In genomic region chr2:207945201-207945600, GRCh38 we compare ENCODE assay signal across 31 cellular contexts.
"Had no signal": no experiment of that assay in that cellular context is flagged by ENCODE, and none has a peak within 500 bp of the region (broad histone marks: within the 10 kb centered on the region; RNA-seq: fewer than 3 reads in every experiment).

No MANE protein-coding gene starts in this region.

- H3K4me3 ChIP-seq: adrenal gland, body of pancreas, esophagus squamous epithelium, gastroesophageal sphincter, heart right ventricle had no signal

- DNase-seq: activated CD4-positive, alpha-beta T cell treated with anti-CD3 and anti-CD28 coated beads for 1 hour; activated CD4-positive, alpha-beta T cell treated with anti-CD3 and anti-CD28 coated beads for 4 hours; activated CD4-positive, alpha-beta T cell treated with anti-CD3 and anti-CD28 coated beads, Interleukin-2, amount 10 ng/mL, durations not matched to agents 7 days and 5 days; activated CD4-positive, alpha-beta T cell treated with anti-CD3 and anti-CD28 coated beads, Interleukin-2, amount 50 U/mL, for 48 hours; activated CD8-positive, alpha-beta memory T cell treated with anti-CD3 and anti-CD28 coated beads for 24 hours; activated CD8-positive, alpha-beta T cell treated with anti-CD3 and anti-CD28 coated beads for 36 hours; activated effector memory CD4-positive, alpha-beta T cell treated with anti-CD3 and anti-CD28 coated beads, Interleukin-2, amount 50 U/mL, for 16 hours; activated naive CD4-positive, alpha-beta T cell treated with anti-CD3 and anti-CD28 coated beads for 36 hours; activated naive CD8-positive, alpha-beta T cell treated with anti-CD3 and anti-CD28 coated beads for 36 hours; activated naive CD8-positive, alpha-beta T cell treated with anti-CD3 and anti-CD28 coated beads, Interleukin-2, amount 50 U/mL, for 24 hours; activated T-cell treated with anti-CD3 and anti-CD28 coated beads, Interleukin-2, amount 50 U/mL, for 4 hours; adrenal gland; amygdala; aorta; body of pancreas; caudate nucleus; cortex of kidney; dermis blood vessel endothelial cell; effector CD4-positive, alpha-beta T cell; effector memory CD8-positive, alpha-beta T cell; esophagus squamous epithelium; foreskin melanocyte; heart right ventricle; T-helper 1 cell; T-helper 17 cell; T1000 had no signal

- H3K4me3 Mint-ChIP-seq: activated CD4-positive, alpha-beta T cell treated with anti-CD3 and anti-CD28 coated beads, Interleukin-2, amount 10 ng/mL, durations not matched to agents 7 days and 5 days; activated CD8-positive, alpha-beta T cell treated with anti-CD3 and anti-CD28 coated beads for 36 hours; activated naive CD4-positive, alpha-beta T cell treated with anti-CD3 and anti-CD28 coated beads for 36 hours; activated naive CD4-positive, alpha-beta T cell treated with anti-CD3 and anti-CD28 coated beads, Interleukin-2, amount 50 U/mL, for 24 hours; activated naive CD8-positive, alpha-beta T cell treated with anti-CD3 and anti-CD28 coated beads for 36 hours; activated naive CD8-positive, alpha-beta T cell treated with anti-CD3 and anti-CD28 coated beads, Interleukin-2, amount 50 U/mL, for 24 hours; activated T-cell treated with anti-CD3 and anti-CD28 coated beads, Interleukin-2, amount 50 U/mL, for 4 hours; effector memory CD8-positive, alpha-beta T cell; T-helper 17 cell; T-helper 2 cell treated with Interferon-gamma antibody and Interleukin-4, amounts not matched to agents 5 μg/mL and 100 μg/mL, for 36 hours had no signal

- H3K4me1 ChIP-seq: esophagus squamous epithelium had no signal

- ATAC-seq: activated CD8-positive, alpha-beta T cell treated with anti-CD3 and anti-CD28 coated beads for 36 hours; activated naive CD8-positive, alpha-beta T cell treated with anti-CD3 and anti-CD28 coated beads, Interleukin-2, amount 50 U/mL, for 24 hours; activated T-cell treated with anti-CD3 and anti-CD28 coated beads, Interleukin-2, amount 50 U/mL, for 4 hours; body of pancreas; effector memory CD8-positive, alpha-beta T cell; gastroesophageal sphincter; heart right ventricle; T-helper 17 cell had no signal

- H3K36me3 ChIP-seq: adrenal gland had no signal

- H3K27me3 Mint-ChIP-seq: activated CD4-positive, alpha-beta T cell treated with anti-CD3 and anti-CD28 coated beads, Interleukin-2, amount 10 ng/mL, durations not matched to agents 7 days and 5 days; activated CD8-positive, alpha-beta T cell treated with anti-CD3 and anti-CD28 coated beads for 36 hours; activated naive CD4-positive, alpha-beta T cell treated with anti-CD3 and anti-CD28 coated beads, Interleukin-2, amount 50 U/mL, for 24 hours; activated naive CD8-positive, alpha-beta T cell treated with anti-CD3 and anti-CD28 coated beads for 36 hours; activated naive CD8-positive, alpha-beta T cell treated with anti-CD3 and anti-CD28 coated beads, Interleukin-2, amount 50 U/mL, for 24 hours; effector memory CD8-positive, alpha-beta T cell; T-helper 17 cell had no signal

- H3K27me3 ChIP-seq: adrenal gland, body of pancreas, esophagus squamous epithelium, gastroesophageal sphincter, heart right ventricle had no signal

- H3K4me1 Mint-ChIP-seq: activated CD4-positive, alpha-beta T cell treated with anti-CD3 and anti-CD28 coated beads, Interleukin-2, amount 10 ng/mL, durations not matched to agents 7 days and 5 days; activated naive CD8-positive, alpha-beta T cell treated with anti-CD3 and anti-CD28 coated beads for 36 hours; activated naive CD8-positive, alpha-beta T cell treated with anti-CD3 and anti-CD28 coated beads, Interleukin-2, amount 50 U/mL, for 24 hours had no signal

- H3K9me3 Mint-ChIP-seq: activated CD4-positive, alpha-beta T cell treated with anti-CD3 and anti-CD28 coated beads, Interleukin-2, amount 10 ng/mL, durations not matched to agents 7 days and 5 days; activated CD8-positive, alpha-beta T cell treated with anti-CD3 and anti-CD28 coated beads for 36 hours; activated naive CD4-positive, alpha-beta T cell treated with anti-CD3 and anti-CD28 coated beads for 36 hours; activated naive CD4-positive, alpha-beta T cell treated with anti-CD3 and anti-CD28 coated beads, Interleukin-2, amount 50 U/mL, for 24 hours; activated naive CD8-positive, alpha-beta T cell treated with anti-CD3 and anti-CD28 coated beads for 36 hours; activated naive CD8-positive, alpha-beta T cell treated with anti-CD3 and anti-CD28 coated beads, Interleukin-2, amount 50 U/mL, for 24 hours; activated T-cell treated with anti-CD3 and anti-CD28 coated beads, Interleukin-2, amount 50 U/mL, for 4 hours; activated T-helper 2 cell treated with anti-CD3 and anti-CD28 coated beads, Interferon-gamma antibody, Interleukin-2, Interleukin-4, amounts not matched to agents 10 μg/mL and 5 μg/mL and 100 μg/mL, durations not matched to agents 14 hours and 24 hours and 36 hours; effector memory CD8-positive, alpha-beta T cell; T-helper 2 cell treated with Interferon-gamma antibody and Interleukin-4, amounts not matched to agents 5 μg/mL and 100 μg/mL, for 36 hours had no signal

- H3K27ac Mint-ChIP-seq: activated CD4-positive, alpha-beta T cell treated with anti-CD3 and anti-CD28 coated beads, Interleukin-2, amount 10 ng/mL, durations not matched to agents 7 days and 5 days; activated CD8-positive, alpha-beta T cell treated with anti-CD3 and anti-CD28 coated beads for 36 hours; activated naive CD4-positive, alpha-beta T cell treated with anti-CD3 and anti-CD28 coated beads for 36 hours; activated naive CD4-positive, alpha-beta T cell treated with anti-CD3 and anti-CD28 coated beads, Interleukin-2, amount 50 U/mL, for 24 hours; activated naive CD8-positive, alpha-beta T cell treated with anti-CD3 and anti-CD28 coated beads for 36 hours; activated naive CD8-positive, alpha-beta T cell treated with anti-CD3 and anti-CD28 coated beads, Interleukin-2, amount 50 U/mL, for 24 hours; activated T-helper 2 cell treated with anti-CD3 and anti-CD28 coated beads, Interferon-gamma antibody, Interleukin-2, Interleukin-4, amounts not matched to agents 10 μg/mL and 5 μg/mL and 100 μg/mL, durations not matched to agents 14 hours and 24 hours and 36 hours; effector memory CD8-positive, alpha-beta T cell; T-helper 17 cell; T-helper 2 cell treated with Interferon-gamma antibody and Interleukin-4, amounts not matched to agents 5 μg/mL and 100 μg/mL, for 36 hours had no signal

- H3K27ac ChIP-seq: adrenal gland, body of pancreas, epithelial cell of prostate, esophagus squamous epithelium, gastroesophageal sphincter, heart right ventricle had no signal

- H3K9me3 ChIP-seq: adrenal gland, body of pancreas, esophagus squamous epithelium, gastroesophageal sphincter, heart right ventricle had no signal
